29 cellular contexts compared by ENCODE assay signal in genomic region chrX:124378643-124379042, GRCh38. TPM values are rescaled to one million over a fixed set of nuclear protein-coding genes. Genes with fewer than 3 reads are reported as not detected.
"Had no signal": no experiment of that assay in that cellular context is flagged by ENCODE, and none has a peak within 500 bp of the region (broad histone marks: within the 10 kb centered on the region; RNA-seq: fewer than 3 reads in every experiment).

No MANE protein-coding gene starts in this region.

- DNase-seq: activated B cell treated with CpG ODN at 0.5 μM for 24 hours; activated CD4-positive, alpha-beta memory T cell treated with anti-CD3 and anti-CD28 coated beads, Interleukin-2, amount 10 ng/mL, durations not matched to agents 7 days and 5 days; activated CD4-positive, alpha-beta T cell treated with anti-CD3 and anti-CD28 coated beads for 4 hours; activated effector memory CD4-positive, alpha-beta T cell treated with Interleukin-2 at 50 U/mL for 16 hours; activated naive CD4-positive, alpha-beta T cell treated with anti-CD3 and anti-CD28 coated beads for 36 hours; activated T-cell treated with anti-CD3 and anti-CD28 coated beads, Interleukin-2, amount 50 U/mL, for 72 hours; body of pancreas; effector CD4-positive, alpha-beta T cell; foreskin fibroblast; kidney glomerular epithelial cell; left ventricle myocardium superior; mammary epithelial cell; sigmoid colon; stimulated activated CD4-positive, alpha-beta T cell treated with anti-CD3 and anti-CD28 coated beads, Interleukin-15, amount 100 ng/mL, for 24 hours; T1000; trophoblast cell; uterus had no signal

- H3K27ac Mint-ChIP-seq: activated B cell treated with CpG ODN at 0.5 μM for 24 hours; activated CD4-positive, alpha-beta memory T cell treated with anti-CD3 and anti-CD28 coated beads, Interleukin-2, amount 10 ng/mL, durations not matched to agents 7 days and 5 days; activated naive CD4-positive, alpha-beta T cell treated with anti-CD3 and anti-CD28 coated beads for 36 hours; stimulated activated memory B cell treated with anti-CD40 and anti-IgM and Interleukin-4, amounts not matched to agents 10 μg/mL and 1 μg/mL and 100 μg/mL, for 72 hours had no signal

- H3K4me1 Mint-ChIP-seq: activated B cell treated with CpG ODN at 0.5 μM for 24 hours; stimulated activated memory B cell treated with anti-CD40 and anti-IgM and Interleukin-4, amounts not matched to agents 10 μg/mL and 1 μg/mL and 100 μg/mL, for 72 hours had no signal

- H3K9me3 Mint-ChIP-seq: activated B cell treated with CpG ODN at 0.5 μM for 24 hours; activated CD4-positive, alpha-beta memory T cell treated with anti-CD3 and anti-CD28 coated beads, Interleukin-2, amount 10 ng/mL, durations not matched to agents 7 days and 5 days; activated naive CD4-positive, alpha-beta T cell treated with anti-CD3 and anti-CD28 coated beads for 36 hours; activated T-cell treated with anti-CD3 and anti-CD28 coated beads, Interleukin-2, amount 50 U/mL, for 72 hours; stimulated activated memory B cell treated with anti-CD40 and anti-IgM and Interleukin-4, amounts not matched to agents 10 μg/mL and 1 μg/mL and 100 μg/mL, for 72 hours had no signal

- H3K36me3 ChIP-seq: cardiac muscle cell, sigmoid colon, uterus had no signal

- H3K4me1 ChIP-seq: body of pancreas, sigmoid colon, uterus had no signal

- H3K27me3 Mint-ChIP-seq: activated B cell treated with CpG ODN at 0.5 μM for 24 hours; activated CD4-positive, alpha-beta memory T cell treated with anti-CD3 and anti-CD28 coated beads, Interleukin-2, amount 10 ng/mL, durations not matched to agents 7 days and 5 days; stimulated activated memory B cell treated with anti-CD40 and anti-IgM and Interleukin-4, amounts not matched to agents 10 μg/mL and 1 μg/mL and 100 μg/mL, for 72 hours had no signal

- H3K27me3 ChIP-seq: body of pancreas, cardiac muscle cell, sigmoid colon, uterus had no signal

- ATAC-seq: activated T-cell treated with anti-CD3 and anti-CD28 coated beads, Interleukin-2, amount 50 U/mL, for 72 hours; body of pancreas; left ventricle myocardium superior; stimulated activated memory B cell treated with anti-CD40 and anti-IgM and Interleukin-4, amounts not matched to agents 10 μg/mL and 1 μg/mL and 100 μg/mL, for 72 hours had no signal

- FAIRE-seq: endometrium had no signal

- H3K27ac ChIP-seq: body of pancreas, cardiac muscle cell, sigmoid colon, uterus had no signal

- H3K9me3 ChIP-seq: body of pancreas, sigmoid colon, uterus had no signal

- H3K4me2 ChIP-seq: smooth muscle cell had no signal

- H3K4me3 ChIP-seq: body of pancreas, cardiac muscle cell, sigmoid colon, smooth muscle cell, uterus had no signal

- H3K4me3 Mint-ChIP-seq: activated B cell treated with CpG ODN at 0.5 μM for 24 hours; activated CD4-positive, alpha-beta memory T cell treated with anti-CD3 and anti-CD28 coated beads, Interleukin-2, amount 10 ng/mL, durations not matched to agents 7 days and 5 days; activated naive CD4-positive, alpha-beta T cell treated with anti-CD3 and anti-CD28 coated beads for 36 hours; activated T-cell treated with anti-CD3 and anti-CD28 coated beads, Interleukin-2, amount 50 U/mL, for 72 hours; stimulated activated memory B cell treated with anti-CD40 and anti-IgM and Interleukin-4, amounts not matched to agents 10 μg/mL and 1 μg/mL and 100 μg/mL, for 72 hours had no signal

- H3K36me3 Mint-ChIP-seq: stimulated activated memory B cell treated with anti-CD40 and anti-IgM and Interleukin-4, amounts not matched to agents 10 μg/mL and 1 μg/mL and 100 μg/mL, for 72 hours had no signal

RNA-seq across cellular contexts. Expression of gene SH2D1A, which starts 32.3 kb away (rescaled TPM):
- total RNA-seq: activated B cell treated with CpG ODN at 0.5 μM for 24 hours, cardiac muscle cell, cerebellum, epithelial cell of proximal tubule, fibroblast of lung, glomerular endothelial cell, mammary epithelial cell, osteoblast, renal cortical epithelial cell, smooth muscle cell had no signal

RNA-seq across cellular contexts. Expression of gene TEX13D, which starts 46.2 kb away (rescaled TPM):
- total RNA-seq: activated B cell treated with CpG ODN at 0.5 μM for 24 hours; activated CD4-positive, alpha-beta memory T cell treated with anti-CD3 and anti-CD28 coated beads, Interleukin-2, amount 10 ng/mL, durations not matched to agents 7 days and 5 days; activated T-cell treated with anti-CD3 and anti-CD28 coated beads, Interleukin-2, amount 50 U/mL, for 72 hours; body of pancreas; cardiac muscle cell; cerebellum; epithelial cell of proximal tubule; fibroblast of lung; glomerular endothelial cell; left ventricle myocardium superior; mammary epithelial cell; osteoblast; posterior vena cava; renal cortical epithelial cell; sigmoid colon; T-helper 1 cell treated with Interleukin-12 subunit alpha and Interleukin-12 subunit beta and Interleukin-4 antibody, amounts not matched to agents 30 ng/mL and 1 ng/mL, for 36 hours; uterus had no signal
